Comparison of ENCODE assay signal across 25 cellular contexts in genomic region chr7:133564484-133564883, GRCh38.
DNase-seq lines count a peak whose midpoint lies in the region; ATAC-seq and TF ChIP-seq lines count a peak whose summit lies in the region.
"Had no signal": no experiment of that assay in that cellular context is flagged by ENCODE, and none has a peak within 500 bp of the region (broad histone marks: within the 10 kb centered on the region; RNA-seq: fewer than 3 reads in every experiment).

No MANE protein-coding gene starts in this region.

- H3F3A ChIP-seq in MM.1S (ENCODE audit: insufficient read depth, low read length) = no peaks in the 10 kb centered on the region

- in situ Hi-C loops in mammary epithelial cell (cut with MboI; ENCODE audit: low sequenced_read_pairs in 2 of 2) = no loop called here

- H3K36me3 Mint-ChIP-seq in MCF 10A (ENCODE audit: insufficient read depth, unreplicated experiment) (peaks cover 9% of the 10 kb centered on the region), endodermal cell (ENCODE audit: low read depth) (no peaks in the 10 kb centered on the region), type B pancreatic cell (no peaks in the 10 kb centered on the region)

- H3K27me3 ChIP-seq in mammary epithelial cell (ENCODE audit: insufficient read depth, low read length) (no peaks in the 10 kb centered on the region), MM.1S (replicated peaks; ENCODE audit: insufficient read depth, low read length) (no peaks in the 10 kb centered on the region), endodermal cell (ENCODE audit: control insufficient read depth, insufficient read depth, low read length, poor library complexity, severe bottlenecking) (no peaks in the 10 kb centered on the region), thyroid gland (no peaks in the 10 kb centered on the region)
- H3K27me3 ChIP-seq: neutrophil, uterus had no signal

- no TSS peak for BruUV-seq in mammary epithelial cell (replicated peaks; lab: Mats Ljungman, UMichigan)
- no TSS peak for BruUV-seq in MCF 10A (replicated peaks; lab: Mats Ljungman, UMichigan)

- DNase-seq in mammary epithelial cell (no peak), MCF 10A (ENCODE audit: unreplicated experiment) (no peak), MM.1S (no peak), endodermal cell (no peak), type B pancreatic cell (ENCODE audit: extremely low spot score, unreplicated experiment) (no peak), thyroid gland (no peak)
- DNase-seq in activated naive CD4-positive, alpha-beta T cell (lab: John Stamatoyannopoulos, UW) = no peak
- DNase-seq: activated CD4-positive, alpha-beta T cell treated with anti-CD3 and anti-CD28 coated beads for 4 hours; activated CD8-positive, alpha-beta memory T cell treated with anti-CD3 and anti-CD28 coated beads, Interleukin-2, amount 10 ng/mL, durations not matched to agents 7 days and 5 days; activated naive CD8-positive, alpha-beta T cell treated with anti-CD3 and anti-CD28 coated beads for 36 hours; CD4-positive, CD25-positive, alpha-beta regulatory T cell; DMS 273 treated with DMSO at 0.1 percent for 48 hours; foreskin fibroblast; GF-D8; H7; hypothalamus; islet precursor cell; NCI-H1417 treated with DMSO at 0.1 percent for 48 hours; SHP77 treated with DMSO at 0.1 percent for 48 hours; stimulated activated CD8-positive, alpha-beta memory T cell treated with anti-CD3 and anti-CD28 coated beads, Interleukin-4, amount 100 ng/mL, for 48 hours; uterus had no signal

- H3K4me2 ChIP-seq in mammary epithelial cell (ENCODE audit: insufficient read depth, low read depth, low read length) = no peak overlapping the region
- no peak overlapping the region for H3K4me2 ChIP-seq in MM.1S (ENCODE audit: low read depth, low read length)
- H3K4me2 ChIP-seq: A549 had no signal

- no peak for ATAC-seq in HG02571 (IDR thresholded peaks at IDR 0.05; ENCODE audit: unreplicated experiment)
- ATAC-seq: A549; activated CD8-positive, alpha-beta memory T cell treated with anti-CD3 and anti-CD28 coated beads, Interleukin-2, amount 10 ng/mL, durations not matched to agents 7 days and 5 days; activated T-helper 17 cell treated with anti-CD3 and anti-CD28 coated beads, Interleukin-2, amount 50 U/mL, for 72 hours had no signal

- TF ChIP-seq CTCF in mammary epithelial cell (conservative IDR thresholded peaks at IDR 0.05 in 1 of 2, IDR thresholded peaks at IDR 0.05 in 1 of 2; ENCODE audit: extremely low read depth in 1 of 2, insufficient read depth in 1 of 2, low read depth in 1 of 2, low read length in 2 of 2) (peak; percentile 10 to 35), MCF 10A (IDR thresholded peaks at IDR 0.05; ENCODE audit: unreplicated experiment) (no peak), MM.1S (IDR thresholded peaks at IDR 0.05; ENCODE audit: low read length) (peak; percentile 18), endodermal cell (conservative IDR thresholded peaks at IDR 0.05) (peak; percentile 74), type B pancreatic cell (conservative IDR thresholded peaks at IDR 0.05) (peak; percentile 46), thyroid gland (IDR thresholded peaks at IDR 0.05) (no peak)

- no peak for TF ChIP-seq POLR2A in thyroid gland (IDR thresholded peaks at IDR 0.05)

- H3K4me3 ChIP-seq in mammary epithelial cell (replicated peaks in 1 of 3; ENCODE audit: insufficient read depth in 1 of 3, low read depth in 2 of 3, low read length in 3 of 3) (no peak overlapping the region), MM.1S (ENCODE audit: low read length) (no peak overlapping the region), endodermal cell (ENCODE audit: low read length) (no peak overlapping the region), thyroid gland (replicated peaks in 1 of 3) (no peak overlapping the region)
- H3K4me3 ChIP-seq: A549, uterus had no signal

- CTCF ChIA-PET in mammary epithelial cell (lab: Charles Lee; ENCODE audit: low non-redundant PET) (no interaction called here), MCF 10A (lab: Yijun Ruan, JAX) (interaction anchor here (0.7 kb wide), 1 partner anchor 1093 kb away, joined by 4 read pairs; no protein-coding TSS in a partner anchor)

- intact Hi-C loops in mammary epithelial cell (cut with micrococcal nuclease) = loop anchor here (5.0 to 10.0 kb wide), 2 partner anchors 180 to 288 kb away; no protein-coding TSS in a partner anchor
- intact Hi-C loops in MCF 10A (cut with micrococcal nuclease) = no loop called here
- intact Hi-C loops in thyroid gland (cut with DNase I) = no loop called here

- H3K9me2 ChIP-seq in MM.1S (replicated peaks; ENCODE audit: insufficient read depth, low read length) = no peaks in the 10 kb centered on the region

- H4K20me1 ChIP-seq in mammary epithelial cell (ENCODE audit: insufficient read depth, low read length) = no peaks in the 10 kb centered on the region
- no peaks in the 10 kb centered on the region for H4K20me1 ChIP-seq in MM.1S (ENCODE audit: insufficient read depth, low read length)

- dilution Hi-C loops in mammary epithelial cell (cut with HindIII; ENCODE audit: low sequenced_read_pairs) = no loop called here

- H2AFZ ChIP-seq in mammary epithelial cell (ENCODE audit: low read depth, low read length) = no peak overlapping the region
- no peak overlapping the region for H2AFZ ChIP-seq in MM.1S (ENCODE audit: low read length)

- H3K4me1 ChIP-seq in mammary epithelial cell (ENCODE audit: insufficient read depth, low read length) (peaks cover 3% of the 10 kb centered on the region), MM.1S (ENCODE audit: low read length) (no peaks in the 10 kb centered on the region), endodermal cell (ENCODE audit: control insufficient read depth, insufficient read depth, low read length) (peaks cover 3% of the 10 kb centered on the region), thyroid gland (no peaks in the 10 kb centered on the region)
- H3K4me1 ChIP-seq: uterus had no signal

- H3K9me3 Mint-ChIP-seq in MCF 10A (ENCODE audit: unreplicated experiment) (no peaks in the 10 kb centered on the region), endodermal cell (no peaks in the 10 kb centered on the region), type B pancreatic cell (no peaks in the 10 kb centered on the region)
- H3K9me3 Mint-ChIP-seq: activated T-helper 17 cell treated with anti-CD3 and anti-CD28 coated beads, Interleukin-2, amount 50 U/mL, for 72 hours had no signal

- H3K27ac Mint-ChIP-seq in MCF 10A (ENCODE audit: low read depth, unreplicated experiment) = no peak overlapping the region
- no peak overlapping the region for H3K27ac Mint-ChIP-seq in endodermal cell
- no peak overlapping the region for H3K27ac Mint-ChIP-seq in type B pancreatic cell
- H3K27ac Mint-ChIP-seq: activated CD8-positive, alpha-beta memory T cell treated with anti-CD3 and anti-CD28 coated beads, Interleukin-2, amount 10 ng/mL, durations not matched to agents 7 days and 5 days; activated naive CD8-positive, alpha-beta T cell treated with anti-CD3 and anti-CD28 coated beads for 36 hours; activated T-helper 17 cell treated with anti-CD3 and anti-CD28 coated beads, Interleukin-2, amount 50 U/mL, for 72 hours had no signal

- H3K79me2 ChIP-seq in mammary epithelial cell (ENCODE audit: insufficient read depth, low read length) (no peaks in the 10 kb centered on the region), MM.1S (ENCODE audit: low read length) (no peaks in the 10 kb centered on the region)

- no peak overlapping the region for H3K27ac ChIP-seq in mammary epithelial cell (ENCODE audit: insufficient read depth, low read depth, low read length)
- H3K27ac ChIP-seq in MM.1S (ENCODE audit: low read length) = no peak overlapping the region
- H3K27ac ChIP-seq in endodermal cell (ENCODE audit: low read depth, low read length) = no peak overlapping the region
- no peak overlapping the region for H3K27ac ChIP-seq in thyroid gland
- H3K27ac ChIP-seq: A549, neutrophil, uterus had no signal

- H3K4me1 Mint-ChIP-seq in MCF 10A (ENCODE audit: insufficient read depth, unreplicated experiment) = peaks cover 5% of the 10 kb centered on the region
- H3K4me1 Mint-ChIP-seq in endodermal cell = peaks cover 8% of the 10 kb centered on the region
- H3K4me1 Mint-ChIP-seq in type B pancreatic cell (ENCODE audit: unreplicated experiment) = peaks cover 19% of the 10 kb centered on the region
- H3K4me1 Mint-ChIP-seq: activated naive CD8-positive, alpha-beta T cell treated with anti-CD3 and anti-CD28 coated beads for 36 hours; activated T-helper 17 cell treated with anti-CD3 and anti-CD28 coated beads, Interleukin-2, amount 50 U/mL, for 72 hours had no signal

- 79% methylated on average over 2 of the region's 2 CpGs for WGBS in mammary epithelial cell (ENCODE audit: low coverage, missing lambda C conversion rate)
- 90% methylated on average over 1 to 2 of the region's 2 CpGs for WGBS in endodermal cell (ENCODE audit: insufficient coverage in 1 of 2, insufficient read length in 1 of 2), 2 experiments
- 97 to 99% methylated on average over 2 of the region's 2 CpGs for WGBS in thyroid gland, 2 donors

- POLR2A ChIA-PET in MCF 10A (lab: Yijun Ruan, JAX) = interaction anchor here (0.6 to 0.7 kb wide), 2 partner anchors 24 to 714 kb away, joined by 3 to 4 read pairs; no protein-coding TSS in a partner anchor

- H3K9me3 ChIP-seq in mammary epithelial cell (replicated peaks; ENCODE audit: insufficient read depth, low read length) = no peaks in the 10 kb centered on the region
- H3K9me3 ChIP-seq in MM.1S (replicated peaks; ENCODE audit: insufficient read depth, low read length) = no peaks in the 10 kb centered on the region
- H3K9me3 ChIP-seq in endodermal cell (ENCODE audit: control insufficient read depth, low read length) = peaks cover 6% of the 10 kb centered on the region
- no peaks in the 10 kb centered on the region for H3K9me3 ChIP-seq in thyroid gland
- H3K9me3 ChIP-seq: A549, neutrophil, uterus had no signal

- H3K36me3 ChIP-seq in mammary epithelial cell (ENCODE audit: insufficient read depth, low read length) = no peaks in the 10 kb centered on the region
- no peaks in the 10 kb centered on the region for H3K36me3 ChIP-seq in MM.1S (replicated peaks; ENCODE audit: insufficient read depth, low read length)
- no peaks in the 10 kb centered on the region for H3K36me3 ChIP-seq in endodermal cell (ENCODE audit: control insufficient read depth, insufficient read depth, low read length)
- no peaks in the 10 kb centered on the region for H3K36me3 ChIP-seq in thyroid gland
- H3K36me3 ChIP-seq: neutrophil, uterus had no signal

- H3K27me3 Mint-ChIP-seq in MCF 10A (ENCODE audit: insufficient read depth, unreplicated experiment) = no peaks in the 10 kb centered on the region
- no peaks in the 10 kb centered on the region for H3K27me3 Mint-ChIP-seq in endodermal cell (ENCODE audit: insufficient read depth)
- H3K27me3 Mint-ChIP-seq in type B pancreatic cell = no peaks in the 10 kb centered on the region
- H3K27me3 Mint-ChIP-seq: activated CD8-positive, alpha-beta memory T cell treated with anti-CD3 and anti-CD28 coated beads, Interleukin-2, amount 10 ng/mL, durations not matched to agents 7 days and 5 days; activated naive CD8-positive, alpha-beta T cell treated with anti-CD3 and anti-CD28 coated beads for 36 hours; activated T-helper 17 cell treated with anti-CD3 and anti-CD28 coated beads, Interleukin-2, amount 50 U/mL, for 72 hours; CD4-positive, CD25-positive, alpha-beta regulatory T cell had no signal

- no peak overlapping the region for H3K4me3 Mint-ChIP-seq in MCF 10A (ENCODE audit: unreplicated experiment)
- H3K4me3 Mint-ChIP-seq in endodermal cell = no peak overlapping the region
- no peak overlapping the region for H3K4me3 Mint-ChIP-seq in type B pancreatic cell
- H3K4me3 Mint-ChIP-seq: activated CD8-positive, alpha-beta memory T cell treated with anti-CD3 and anti-CD28 coated beads, Interleukin-2, amount 10 ng/mL, durations not matched to agents 7 days and 5 days; activated naive CD8-positive, alpha-beta T cell treated with anti-CD3 and anti-CD28 coated beads for 36 hours; activated T-helper 17 cell treated with anti-CD3 and anti-CD28 coated beads, Interleukin-2, amount 50 U/mL, for 72 hours; CD4-positive, CD25-positive, alpha-beta regulatory T cell had no signal

- H3K9ac ChIP-seq in mammary epithelial cell (ENCODE audit: insufficient read depth, low read length) (no peak overlapping the region), MM.1S (ENCODE audit: low read length) (no peak overlapping the region), endodermal cell (ENCODE audit: extremely low read depth, low read length, poor library complexity, severe bottlenecking) (no peak overlapping the region)

Comparison
In these comparisons a context has a peak if more than half of its experiments do, and no peak if none do; other contexts are left out.
1. CTCF ChIP-seq: peak in mammary epithelial cell (2 of 2), MM.1S (single experiment), endodermal cell (single experiment) and type B pancreatic cell (single experiment); none in MCF 10A (single experiment) and thyroid gland (0 of 6).